In genomic region chr6:149140137-149140909, GRCh38 we compare ENCODE assay signal across 1 cellular context.
TF ChIP-seq lines count a peak whose summit lies in the region.

No MANE protein-coding gene starts in this region.

TF ChIP-seq in K562, 482 proteins besides CTCF, POLR2A, EP300 and RAD21 (continued from another document and continues in another):
- TF ChIP-seq RREB1 (CRISPR knock-in tag; IDR thresholded peaks at IDR 0.05) (no peak), NR3C1 (CRISPR knock-in tag; IDR thresholded peaks at IDR 0.05) (no peak), EGR1 (conservative IDR thresholded peaks at IDR 0.05) (no peak), RBM22 (IDR thresholded peaks at IDR 0.05; ENCODE audit: low read depth, low read length, poor library complexity, severe bottlenecking) (no peak), ZBTB12 (CRISPR knock-in tag; IDR thresholded peaks at IDR 0.05) (no peak), ELK1 (CRISPR knock-in tag; IDR thresholded peaks at IDR 0.05) (no peak), HMG20A (CRISPR knock-in tag; conservative IDR thresholded peaks at IDR 0.05) (no peak), KDM5B (IDR thresholded peaks at IDR 0.05; ENCODE audit: insufficient replicate concordance, low read depth, low read length) (no peak), ZC3H8 (IDR thresholded peaks at IDR 0.05) (no peak), ATF7 (IDR thresholded peaks at IDR 0.05) (peak; percentile 62), MAZ (CRISPR knock-in tag; conservative IDR thresholded peaks at IDR 0.05 in 1 of 2, IDR thresholded peaks at IDR 0.05 in 1 of 2) (peak in 1 of 2 experiments; percentile 36; a peak in 2 of 4 replicates), BRCA1 (IDR thresholded peaks at IDR 0.05) (no peak), BRCA1 (CRISPR knock-in tag; IDR thresholded peaks at IDR 0.05) (no peak), SREBF1 (IDR thresholded peaks at IDR 0.05; ENCODE audit: borderline replicate concordance, low read depth, low read length) (no peak), SMAD2 (IDR thresholded peaks at IDR 0.05; ENCODE audit: low read depth, low read length) (no peak), ZFP91 (CRISPR knock-in tag; IDR thresholded peaks at IDR 0.05) (no peak), DACH1 (IDR thresholded peaks at IDR 0.05; ENCODE audit: partially characterized antibody) (no peak), ZNF280B (CRISPR knock-in tag; IDR thresholded peaks at IDR 0.05) (no peak), SRF (CRISPR knock-in tag; IDR thresholded peaks at IDR 0.05) (peak in 1 of 2 experiments; percentile 60; a peak in 2 of 4 replicates), PHF21A (IDR thresholded peaks at IDR 0.05; ENCODE audit: borderline replicate concordance, low read depth) (no peak), BDP1 (IDR thresholded peaks at IDR 0.05; ENCODE audit: insufficient read depth, insufficient read length) (no peak), CLOCK (CRISPR knock-in tag; IDR thresholded peaks at IDR 0.05; ENCODE audit: borderline replicate concordance) (no peak), TAF7 (tag; IDR thresholded peaks at IDR 0.05) (no peak), PHF8 (IDR thresholded peaks at IDR 0.05; ENCODE audit: borderline replicate concordance, low read length) (no peak; the same call in 1 of the 2 replicates), MEIS2 (IDR thresholded peaks at IDR 0.05; ENCODE audit: partially characterized antibody) (peak; percentile 97), TFE3 (CRISPR knock-in tag; IDR thresholded peaks at IDR 0.05) (no peak), ZNF695 (CRISPR knock-in tag; IDR thresholded peaks at IDR 0.05) (no peak), CCAR2 (IDR thresholded peaks at IDR 0.05; ENCODE audit: low read depth, low read length) (no peak), OTX1 (CRISPR knock-in tag; IDR thresholded peaks at IDR 0.05) (no peak), ZNF12 (CRISPR knock-in tag; IDR thresholded peaks at IDR 0.05) (no peak), LEF1 (IDR thresholded peaks at IDR 0.05) (peak; percentile 98), FOXO4 (CRISPR knock-in tag; IDR thresholded peaks at IDR 0.05) (no peak), ARID4B (CRISPR knock-in tag; IDR thresholded peaks at IDR 0.05) (no peak), PPARD (CRISPR knock-in tag; IDR thresholded peaks at IDR 0.05) (no peak), MLX (CRISPR knock-in tag; conservative IDR thresholded peaks at IDR 0.05) (no peak), KLF16 (IDR thresholded peaks at IDR 0.05) (peak; percentile 87), HDGF (IDR thresholded peaks at IDR 0.05) (no peak)
